ENCODE assay signal across 10 cellular contexts in the genomic region with DNA sequence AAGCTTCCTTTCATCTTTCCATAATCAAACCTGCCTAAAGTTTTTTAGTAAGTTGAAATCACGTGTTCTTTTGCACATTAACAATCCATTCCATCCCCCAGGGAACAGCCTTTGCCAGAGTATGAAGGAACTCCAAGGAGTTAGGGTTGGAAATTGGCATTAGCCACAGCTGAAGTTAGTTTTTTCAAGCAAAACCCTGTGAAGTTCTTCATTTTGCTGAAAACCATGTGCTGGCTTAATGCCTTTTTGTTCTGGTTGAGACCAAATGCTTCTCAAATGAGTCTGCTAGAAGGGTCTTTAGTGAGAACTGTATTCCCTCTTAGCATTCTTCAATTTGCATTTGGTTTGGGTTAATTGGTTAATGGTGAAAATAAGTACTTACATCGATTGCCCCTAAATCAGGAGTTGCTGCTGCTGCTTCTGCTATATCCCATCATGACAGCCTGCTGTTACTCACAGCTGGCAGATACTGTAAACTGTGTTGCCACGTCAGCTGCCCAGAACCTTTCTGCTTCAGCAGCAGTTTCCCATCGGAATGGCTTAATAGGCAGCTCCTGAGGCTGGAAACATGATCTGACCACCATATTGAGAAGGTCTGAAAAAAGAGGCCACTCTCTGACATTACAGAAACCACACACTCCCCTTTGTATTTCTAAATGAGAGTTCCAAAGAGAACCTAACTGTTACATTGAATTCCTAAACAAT. TPM values are rescaled to one million over a fixed set of nuclear protein-coding genes. Genes with fewer than 3 reads are reported as not detected.
DNase-seq lines count a peak whose midpoint lies in the region; ATAC-seq and TF ChIP-seq lines count a peak whose summit lies in the region.
"Had no signal": no experiment of that assay in that cellular context is flagged by ENCODE, and none has a peak within 500 bp of the region (broad histone marks: within the 10 kb centered on the region; RNA-seq: fewer than 3 reads in every experiment).

No MANE protein-coding gene starts in this region.

- H3K4me3 ChIP-seq in brain microvascular endothelial cell (ENCODE audit: low read depth, low read length) (peak overlapping the region; percentile 35), urinary bladder (ENCODE audit: low read depth, low read length) (no peak overlapping the region), Karpas-422 (ENCODE audit: low read length) (no peak overlapping the region)
- H3K4me3 ChIP-seq: BLaER1 treated with 17β-estradiol and CSF1 and Interleukin-3, amounts not matched to agents 10 nM and 100 nM had no signal

- H4K20me1 ChIP-seq in Karpas-422 (ENCODE audit: insufficient read depth, low read depth, low read length) = no peaks in the 10 kb centered on the region
- H4K20me1 ChIP-seq: BLaER1 treated with 17β-estradiol and CSF1 and Interleukin-3, amounts not matched to agents 10 nM and 100 nM had no signal

- no peaks in the 10 kb centered on the region for H3K36me3 ChIP-seq in brain microvascular endothelial cell (replicated peaks)
- H3K36me3 ChIP-seq in urinary bladder (ENCODE audit: insufficient read depth) = no peaks in the 10 kb centered on the region
- H3K36me3 ChIP-seq in Karpas-422 (ENCODE audit: insufficient read depth, low read length) = no peaks in the 10 kb centered on the region
- H3K36me3 ChIP-seq: BLaER1 treated with 17β-estradiol and CSF1 and Interleukin-3, amounts not matched to agents 10 nM and 100 nM had no signal

- H3K4me3 Mint-ChIP-seq in progenitor cell of endocrine pancreas (ENCODE audit: low read depth) = no peak overlapping the region

- H3K9ac ChIP-seq in Karpas-422 (ENCODE audit: low read length) = no peak overlapping the region
- H3K9ac ChIP-seq: BLaER1 treated with 17β-estradiol and CSF1 and Interleukin-3, amounts not matched to agents 10 nM and 100 nM had no signal

- no peak overlapping the region for H3K27ac Mint-ChIP-seq in progenitor cell of endocrine pancreas

- H3K36me3 Mint-ChIP-seq in progenitor cell of endocrine pancreas (ENCODE audit: insufficient read depth) = no peaks in the 10 kb centered on the region

- no peaks in the 10 kb centered on the region for H3K79me2 ChIP-seq in Karpas-422 (ENCODE audit: low read length)

- peaks cover 3% of the 10 kb centered on the region for H3K27me3 Mint-ChIP-seq in progenitor cell of endocrine pancreas

- H3K27me3 ChIP-seq in brain microvascular endothelial cell (replicated peaks) (no peaks in the 10 kb centered on the region), Karpas-422 (ENCODE audit: low read length) (no peaks in the 10 kb centered on the region)
- H3K27me3 ChIP-seq: BLaER1 treated with 17β-estradiol and CSF1 and Interleukin-3, amounts not matched to agents 10 nM and 100 nM had no signal

- ATAC-seq in stimulated activated naive CD8-positive, alpha-beta T cell treated with anti-CD3 and anti-CD28 coated beads, Interleukin-15, Interleukin-2, amounts not matched to agents 100 U/mL and 50 U/mL, for 24 hours = no peak

- H3K27ac ChIP-seq in brain microvascular endothelial cell = peak overlapping the region; percentile 13
- H3K27ac ChIP-seq in urinary bladder (ENCODE audit: low read depth) = peak overlapping the region; percentile 32
- no peak overlapping the region for H3K27ac ChIP-seq in Karpas-422 (ENCODE audit: low read length)
- H3K27ac ChIP-seq: BLaER1 treated with 17β-estradiol and CSF1 and Interleukin-3, amounts not matched to agents 10 nM and 100 nM had no signal

- no peak overlapping the region for H2AFZ ChIP-seq in Karpas-422 (ENCODE audit: low read length)

- H3K9me2 ChIP-seq in Karpas-422 (replicated peaks; ENCODE audit: insufficient read depth, low read length) = no peaks in the 10 kb centered on the region

- DNase-seq in NCI-H187 (lab: John Stamatoyannopoulos, UW) (peak; percentile 29 to 53), NCI-H187 treated with DMSO at 0.1 percent for 48 hours (lab: John Stamatoyannopoulos, UW) (no peak), brain microvascular endothelial cell (peak; percentile 93), islet precursor cell (peak; percentile 77), progenitor cell of endocrine pancreas (ENCODE audit: low spot score, unreplicated experiment) (no peak), Karpas-422 (no peak)
- DNase-seq in stimulated activated naive CD8-positive, alpha-beta T cell treated with anti-CD3 and anti-CD28 coated beads, Interleukin-15, Interleukin-2, amounts not matched to agents 100 U/mL and 50 U/mL, for 24 hours = no peak

- WGBS in urinary bladder = 22% methylated on average over 4 of the region's 4 CpGs

- no peaks in the 10 kb centered on the region for H3K4me1 Mint-ChIP-seq in progenitor cell of endocrine pancreas (ENCODE audit: low read depth)

- no peaks in the 10 kb centered on the region for H3K9me3 ChIP-seq in Karpas-422 (ENCODE audit: low read length)
- H3K9me3 ChIP-seq: BLaER1 treated with 17β-estradiol and CSF1 and Interleukin-3, amounts not matched to agents 10 nM and 100 nM had no signal

- H3K4me2 ChIP-seq in Karpas-422 (ENCODE audit: low read depth, low read length, poor library complexity, severe bottlenecking) = no peak overlapping the region
- H3K4me2 ChIP-seq: BLaER1 treated with 17β-estradiol and CSF1 and Interleukin-3, amounts not matched to agents 10 nM and 100 nM had no signal

- H3K4me1 ChIP-seq in urinary bladder (ENCODE audit: insufficient read depth) (no peaks in the 10 kb centered on the region), Karpas-422 (ENCODE audit: low read length) (no peaks in the 10 kb centered on the region)
- H3K4me1 ChIP-seq: BLaER1 treated with 17β-estradiol and CSF1 and Interleukin-3, amounts not matched to agents 10 nM and 100 nM had no signal

- TF ChIP-seq CTCF in brain microvascular endothelial cell (IDR thresholded peaks at IDR 0.05; ENCODE audit: low read depth, low read length, missing control alignments) (no peak), progenitor cell of endocrine pancreas (IDR thresholded peaks at IDR 0.05; ENCODE audit: unreplicated experiment) (no peak)

- peaks cover 4% of the 10 kb centered on the region for H3K9me3 Mint-ChIP-seq in progenitor cell of endocrine pancreas (ENCODE audit: low read depth)

- in situ Hi-C loops in brain microvascular endothelial cell (cut with HindIII; ENCODE audit: low pct_ligation_motif_present, low sequenced_read_pairs) = no loop called here

RNA-seq across cellular contexts. Expression of a gene that starts 14.1 kb away (rescaled TPM):
- total RNA-seq in urinary bladder = 8.6 TPM
- polyA plus RNA-seq in urinary bladder = 2.7 TPM
- total RNA-seq in progenitor cell of endocrine pancreas = 0.67 and 1.5 TPM in 2 replicates
- 0.11 TPM in 1 of 2 replicates, not detected in the other for total RNA-seq in Karpas-422 (2014; rRNA removed; shearing (Covaris generic); ENCODE audit: low replicate concordance)
- total RNA-seq: T-helper 1 cell treated with Interleukin-12 subunit alpha and Interleukin-12 subunit beta and Interleukin-4 antibody, amounts not matched to agents 30 ng/mL and 1 ng/mL, for 36 hours had no signal

Comparison
In these comparisons a context has a peak if more than half of its experiments do, and no peak if none do; other contexts are left out.
1. DNase-seq: peak in NCI-H187 (2 of 2), brain microvascular endothelial cell (single experiment) and islet precursor cell (single experiment); none in NCI-H187 treated with DMSO at 0.1 percent for 48 hours (single experiment), progenitor cell of endocrine pancreas (single experiment), Karpas-422 (single experiment) and stimulated activated naive CD8-positive, alpha-beta T cell treated with anti-CD3 and anti-CD28 coated beads, Interleukin-15, Interleukin-2, amounts not matched to agents 100 U/mL and 50 U/mL, for 24 hours (single experiment).